7 cellular contexts compared by ENCODE assay signal in genomic region chr6:111625511-111626331, GRCh38. TPM values are rescaled to one million over a fixed set of nuclear protein-coding genes. Genes with fewer than 3 reads are reported as not detected.
DNase-seq lines count a peak whose midpoint lies in the region; ATAC-seq, FAIRE-seq and TF ChIP-seq lines count a peak whose summit lies in the region.

No MANE protein-coding gene starts in this region.

- H3K4me2 ChIP-seq in astrocyte (ENCODE audit: low read length) = peak overlapping the region; percentile 81

- H3K27me3 ChIP-seq in astrocyte (ENCODE audit: insufficient read depth, low read length) = no peaks in the 10 kb centered on the region

- H2AFZ ChIP-seq in astrocyte (ENCODE audit: low read depth, low read length) = peak overlapping the region; percentile 68

- no peak overlapping the region for H3K27ac Mint-ChIP-seq in astrocyte (ENCODE audit: unreplicated experiment)

- H3K9ac ChIP-seq in astrocyte (ENCODE audit: low read length) = peak overlapping the region; percentile 60

- peak overlapping the region; percentile 52 for H3K4me3 ChIP-seq in astrocyte (ENCODE audit: insufficient read depth, low read depth, low read length)

- no peak for ATAC-seq in HG03342 (IDR thresholded peaks at IDR 0.05; ENCODE audit: unreplicated experiment)
- ATAC-seq in GM21576 (IDR thresholded peaks at IDR 0.05; ENCODE audit: unreplicated experiment) = no peak

- peaks cover 3% of the 10 kb centered on the region for H3K9me3 Mint-ChIP-seq in astrocyte (ENCODE audit: unreplicated experiment)

- no peak overlapping the region for H3K4me3 Mint-ChIP-seq in astrocyte (ENCODE audit: unreplicated experiment)

- peaks cover 7% of the 10 kb centered on the region for H3K4me1 Mint-ChIP-seq in astrocyte (ENCODE audit: low read depth, unreplicated experiment)

- no peaks in the 10 kb centered on the region for H3K79me2 ChIP-seq in astrocyte (ENCODE audit: insufficient read depth, low read length)

- TF ChIP-seq CTCF in astrocyte (IDR thresholded peaks at IDR 0.05; ENCODE audit: insufficient read depth, low read depth, low read length) = no peak

- no peak for FAIRE-seq in astrocyte (lab: Jason Lieb, UNC)

- no peaks in the 10 kb centered on the region for H4K20me1 ChIP-seq in astrocyte (ENCODE audit: insufficient read depth, low read length)

- no peaks in the 10 kb centered on the region for H3K36me3 ChIP-seq in astrocyte (ENCODE audit: insufficient read depth, low read length)

- H3K36me3 Mint-ChIP-seq in astrocyte (ENCODE audit: low read depth, unreplicated experiment) = peaks cover 2% of the 10 kb centered on the region

- H3K27ac ChIP-seq in astrocyte (ENCODE audit: low read depth, low read length) = peak overlapping the region; percentile 43

- H3K9me3 ChIP-seq in astrocyte (ENCODE audit: insufficient read depth, low read depth, low read length) = no peaks in the 10 kb centered on the region

- H3K27me3 Mint-ChIP-seq in astrocyte (ENCODE audit: low read depth, unreplicated experiment) = peaks cover 4% of the 10 kb centered on the region

- H3K4me1 ChIP-seq in astrocyte (ENCODE audit: insufficient read depth, low read length) = peaks cover 12% of the 10 kb centered on the region

- DNase-seq in NCI-H1092 treated with DMSO at 0.1 percent for 48 hours (lab: John Stamatoyannopoulos, UW) (peak; percentile 66), astrocyte (ENCODE audit: low read depth) (peak; percentile 84), hypothalamus (lab: John Stamatoyannopoulos, UW) (peak in 34 of 51 donors; percentile 14 to 84 (median 54)), superior temporal gyrus (ENCODE audit: extremely low spot score) (peak; percentile 76)
- no peak for DNase-seq in stimulated activated CD4-positive, alpha-beta T cell treated with anti-CD3 and anti-CD28 coated beads, Interleukin-4, amount 100 ng/mL, for 24 hours

RNA-seq across cellular contexts. Expression of gene TRAF3IP2, which starts 20.0 kb away (rescaled TPM):
- total RNA-seq in astrocyte = 17.8 and 19.0 TPM in 2 replicates
